7 cellular contexts compared by ENCODE assay signal in the genomic region with DNA sequence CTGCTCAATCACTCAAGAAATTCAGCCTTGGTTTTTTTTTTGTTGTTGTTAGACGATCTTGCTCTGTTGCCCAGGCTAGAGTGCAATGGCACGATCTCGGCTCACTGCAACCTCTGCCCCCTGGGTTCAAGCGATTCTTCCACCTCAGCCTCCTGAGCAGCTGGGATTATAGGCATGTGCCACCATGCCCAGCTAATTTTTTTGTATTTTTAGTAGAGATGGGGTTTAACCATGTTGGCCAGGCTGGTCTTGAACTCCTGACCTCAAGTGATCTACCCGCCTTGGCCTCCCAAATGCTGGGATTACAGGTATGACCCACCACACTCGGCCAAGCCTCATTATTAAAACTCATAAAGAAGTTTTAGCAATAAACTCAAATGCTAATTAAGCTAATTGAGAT. TPM values are rescaled to one million over a fixed set of nuclear protein-coding genes. Genes with fewer than 3 reads are reported as not detected.
DNase-seq lines count a peak whose midpoint lies in the region; FAIRE-seq and TF ChIP-seq lines count a peak whose summit lies in the region.
"Not testable (repeated sequence)": the region's sequence is repeated elsewhere in the genome, so short reads cannot be mapped to it uniquely, and the experiment has no call there.

No MANE protein-coding gene starts in this region.

- H3K27me3 Mint-ChIP-seq in CD14-positive monocyte (ENCODE audit: low read depth in 3 of 3); activated CD4-positive, alpha-beta memory T cell treated with anti-CD3 and anti-CD28 coated beads for 36 hours; activated naive CD4-positive, alpha-beta T cell treated with anti-CD3 and anti-CD28 coated beads for 36 hours (ENCODE audit: low read depth): not testable (repeated sequence)

- CTCF ChIA-PET in RWPE1 (lab: Yijun Ruan, JAX): not testable (repeated sequence)
- CTCF ChIA-PET in activated CD4-positive, alpha-beta memory T cell treated with anti-CD3 and anti-CD28 coated beads for 36 hours (lab: Charles Lee): interaction anchor here (2.0 kb wide), 1 partner anchor 17 kb away, joined by 7 read pairs; no protein-coding TSS in a partner anchor
- CTCF ChIA-PET in activated naive CD4-positive, alpha-beta T cell treated with anti-CD3 and anti-CD28 coated beads for 36 hours (lab: Charles Lee): interaction anchor here (1.6 kb wide), 1 partner anchor 17 kb away, joined by 10 read pairs; no protein-coding TSS in a partner anchor
- CTCF ChIA-PET in H1 (lab: Charles Lee; ENCODE audit: partially characterized antibody): interaction anchor here (0.8 to 4.6 kb wide), 4 partner anchors 13 to 141 kb away, joined by 3 to 19 read pairs (median 5); no protein-coding TSS in a partner anchor

- not testable (repeated sequence) for H2BK120ac ChIP-seq in H1 (replicated peaks; ENCODE audit: low read depth, low read length)

- not testable (repeated sequence) for FAIRE-seq in H1 (lab: Jason Lieb, UNC)

- TF ChIP-seq POLR2A in H1 (IDR thresholded peaks at IDR 0.05; ENCODE audit: control extremely low read depth in 1 of 2, low read depth in 2 of 2, low read length in 2 of 2): not testable (repeated sequence)

- not testable (repeated sequence) for H4K8ac ChIP-seq in H1 (ENCODE audit: extremely low read depth, insufficient read depth, low read length)

- not testable (repeated sequence) for H3K23ac ChIP-seq in H1 (ENCODE audit: insufficient read length)

- peaks cover 78 to 95% of the 10 kb centered on the region in 2 donors for H3K36me3 Mint-ChIP-seq in CD14-positive monocyte
- H3K36me3 Mint-ChIP-seq in activated CD4-positive, alpha-beta memory T cell treated with anti-CD3 and anti-CD28 coated beads for 36 hours: peaks cover 72% of the 10 kb centered on the region
- peaks cover 72% of the 10 kb centered on the region for H3K36me3 Mint-ChIP-seq in activated naive CD4-positive, alpha-beta T cell treated with anti-CD3 and anti-CD28 coated beads for 36 hours (ENCODE audit: low read depth)

- intact Hi-C loops in CD14-positive monocyte (cut with micrococcal nuclease); activated CD4-positive, alpha-beta memory T cell treated with anti-CD3 and anti-CD28 coated beads for 36 hours (cut with micrococcal nuclease); activated naive CD4-positive, alpha-beta T cell treated with anti-CD3 and anti-CD28 coated beads for 36 hours (cut with micrococcal nuclease): not testable (repeated sequence)

- H3K18ac ChIP-seq in H1 (ENCODE audit: extremely low read depth, low read length): not testable (repeated sequence)

- not testable (repeated sequence) for H4K5ac ChIP-seq in H1 (ENCODE audit: insufficient read length, low read depth, low read length)

- H3K9me3 Mint-ChIP-seq in CD14-positive monocyte; activated CD4-positive, alpha-beta memory T cell treated with anti-CD3 and anti-CD28 coated beads for 36 hours; activated naive CD4-positive, alpha-beta T cell treated with anti-CD3 and anti-CD28 coated beads for 36 hours: not testable (repeated sequence)

- not testable (repeated sequence) for H2AK5ac ChIP-seq in H1 (ENCODE audit: low read depth, low read length)

- not testable (repeated sequence) for H3K4me3 ChIP-seq in HL-60 (replicated peaks; ENCODE audit: insufficient read depth, low read length); H1 (ENCODE audit: extremely low read depth in 1 of 4, insufficient read depth in 2 of 4, low read depth in 3 of 4, low read length in 4 of 4); neutrophil (ENCODE audit: low read depth in 1 of 2, low read length in 1 of 2)

- not testable (repeated sequence) for H3K79me1 ChIP-seq in H1 (ENCODE audit: low read depth, low read length)

- H2BK12ac ChIP-seq in H1 (ENCODE audit: low read depth, low read length): not testable (repeated sequence)

- H3K36me3 ChIP-seq in H1 (ENCODE audit: control insufficient read depth in 2 of 4, insufficient read depth in 4 of 4, low read length in 3 of 4) (peaks cover 40 to 87% (median 69%) of the 10 kb centered on the region in 4 experiments), neutrophil (peaks cover 89% of the 10 kb centered on the region)

- WGBS in H1 (ENCODE audit: extremely low coverage in 1 of 2, insufficient coverage in 1 of 2, insufficient read length in 1 of 2, insufficient replicate concordance in 2 of 2, low coverage in 1 of 2, low lambda C conversion rate in 2 of 2, missing lambda C conversion rate in 1 of 2), 2 experiments: 92% methylated on average over 6 of the region's 6 CpGs; no CpG with 5 or more reads in 1 of the 2 experiments

- H3K4me3 Mint-ChIP-seq in CD14-positive monocyte; activated CD4-positive, alpha-beta memory T cell treated with anti-CD3 and anti-CD28 coated beads for 36 hours; activated naive CD4-positive, alpha-beta T cell treated with anti-CD3 and anti-CD28 coated beads for 36 hours: not testable (repeated sequence)

- not testable (repeated sequence) for H3K4me2 ChIP-seq in H1 (ENCODE audit: insufficient read depth in 1 of 2, low read depth in 2 of 2, low read length in 2 of 2)

- not testable (repeated sequence) for H3K56ac ChIP-seq in H1 (replicated peaks; ENCODE audit: insufficient read length, low read depth, low read length)

- not testable (repeated sequence) for H3K4ac ChIP-seq in H1 (replicated peaks; ENCODE audit: insufficient read length, low read depth, low read length)

- H3K4me1 Mint-ChIP-seq in CD14-positive monocyte: peaks cover 16% of the 10 kb centered on the region
- H3K4me1 Mint-ChIP-seq in activated CD4-positive, alpha-beta memory T cell treated with anti-CD3 and anti-CD28 coated beads for 36 hours (ENCODE audit: low read depth); activated naive CD4-positive, alpha-beta T cell treated with anti-CD3 and anti-CD28 coated beads for 36 hours (ENCODE audit: low read depth): not testable (repeated sequence)

- not testable (repeated sequence) for H3K23me2 ChIP-seq in H1 (ENCODE audit: low read depth, low read length)

- H2AFZ ChIP-seq in H1 (ENCODE audit: low read length): not testable (repeated sequence)

- H3K79me2 ChIP-seq in H1 (ENCODE audit: control insufficient read depth in 1 of 2, insufficient read depth in 2 of 2, low read length in 2 of 2): not testable (repeated sequence)

- POLR2A ChIA-PET in RWPE1 (lab: Yijun Ruan, JAX; ENCODE audit: low non-redundant PET); activated CD4-positive, alpha-beta memory T cell treated with anti-CD3 and anti-CD28 coated beads for 36 hours (lab: Charles Lee): not testable (repeated sequence)
- POLR2A ChIA-PET in H1 (lab: Charles Lee; ENCODE audit: partially characterized antibody): interaction anchor here (1.8 kb wide), 2 partner anchors 10 to 26 kb away, joined by 4 to 7 read pairs; no protein-coding TSS in a partner anchor

- not testable (repeated sequence) for H4K91ac ChIP-seq in H1 (replicated peaks; ENCODE audit: insufficient read length, low read length)

- H3K4me1 ChIP-seq in H1 (replicated peaks in 1 of 4; ENCODE audit: control insufficient read depth in 3 of 4, insufficient read depth in 4 of 4, low read length in 3 of 4): not testable (repeated sequence)
- H3K4me1 ChIP-seq in neutrophil (ENCODE audit: control insufficient read depth in 1 of 2, insufficient read depth in 1 of 2, low read depth in 1 of 2, low read length in 1 of 2): peaks cover 0 to 10% of the 10 kb centered on the region in 2 experiments

- not testable (repeated sequence) for DNase-seq in CD14-positive monocyte (ENCODE audit: low spot score); HL-60 (ENCODE audit: low read depth in 1 of 2, low spot score in 1 of 2); RWPE1 (ENCODE audit: low spot score); activated CD4-positive, alpha-beta memory T cell treated with anti-CD3 and anti-CD28 coated beads for 36 hours; activated naive CD4-positive, alpha-beta T cell treated with anti-CD3 and anti-CD28 coated beads for 36 hours; H1 (ENCODE audit: low read depth in 1 of 2, low spot score in 2 of 2)

- H3K27me3 ChIP-seq in HL-60 (ENCODE audit: insufficient read depth, poor library complexity, severe bottlenecking); H1 (replicated peaks in 1 of 4; ENCODE audit: control insufficient read depth in 3 of 4, extremely low read depth in 1 of 4, insufficient read depth in 3 of 4, low read length in 3 of 4); neutrophil: not testable (repeated sequence)

- H3K27ac ChIP-seq in HL-60 (replicated peaks) (peak overlapping the region; percentile 28), RWPE1 (peak overlapping the region; percentile 27; the same call in 1 of the 2 replicates), H1 (ENCODE audit: low read depth, low read length) (peak overlapping the region; percentile 68; the same call in 1 of the 2 replicates), neutrophil (peak overlapping the region; percentile 54)

- peak overlapping the region; percentile 91 to 98 (median 96) for H3K27ac Mint-ChIP-seq in CD14-positive monocyte
- peak overlapping the region; percentile 23 for H3K27ac Mint-ChIP-seq in activated CD4-positive, alpha-beta memory T cell treated with anti-CD3 and anti-CD28 coated beads for 36 hours
- H3K27ac Mint-ChIP-seq in activated naive CD4-positive, alpha-beta T cell treated with anti-CD3 and anti-CD28 coated beads for 36 hours: peak overlapping the region; percentile 18

- H3K14ac ChIP-seq in H1 (ENCODE audit: insufficient read length): not testable (repeated sequence)

- H3K9me3 ChIP-seq in H1 (ENCODE audit: insufficient read depth in 2 of 2, low read depth in 1 of 2, low read length in 1 of 2); neutrophil: not testable (repeated sequence)

- not testable (repeated sequence) for H2BK5ac ChIP-seq in H1 (ENCODE audit: low read depth, low read length)

- not testable (repeated sequence) for TF ChIP-seq CTCF in CD14-positive monocyte (IDR thresholded peaks at IDR 0.05); HL-60 (IDR thresholded peaks at IDR 0.05; ENCODE audit: insufficient read depth, low read length); RWPE1 (conservative IDR thresholded peaks at IDR 0.05; ENCODE audit: low read depth); H1 (IDR thresholded peaks at IDR 0.05; ENCODE audit: control extremely low read depth in 1 of 3, insufficient read depth in 1 of 3, low read depth in 1 of 3, low read length in 3 of 3); neutrophil (IDR thresholded peaks at IDR 0.05)

- not testable (repeated sequence) for H4K20me1 ChIP-seq in H1 (replicated peaks in 1 of 2; ENCODE audit: control insufficient read depth in 1 of 2, insufficient read depth in 2 of 2, low read length in 2 of 2)

- H2BK15ac ChIP-seq in H1 (ENCODE audit: low read length): not testable (repeated sequence)

- not testable (repeated sequence) for H3K9ac ChIP-seq in H1 (replicated peaks in 1 of 4; ENCODE audit: extremely low read depth in 1 of 4, low read depth in 3 of 4, low read length in 3 of 4)

- not testable (repeated sequence) for H2BK20ac ChIP-seq in H1 (ENCODE audit: low read length)

- not testable (repeated sequence) for TF ChIP-seq EP300 in H1 (IDR thresholded peaks at IDR 0.05; ENCODE audit: borderline replicate concordance in 1 of 2, low read depth in 2 of 2, low read length in 2 of 2)

- not testable (repeated sequence) for TF ChIP-seq RAD21 in H1 (IDR thresholded peaks at IDR 0.05 in 1 of 2, conservative IDR thresholded peaks at IDR 0.05 in 1 of 2; ENCODE audit: low read depth in 2 of 2, low read length in 2 of 2)

RNA-seq across cellular contexts. Expression of a gene that starts 25.5 kb away (rescaled TPM):
- 1 to 10 TPM; 6.6 to 7.9 TPM for polyA plus RNA-seq in CD14-positive monocyte
- total RNA-seq in activated CD4-positive, alpha-beta memory T cell treated with anti-CD3 and anti-CD28 coated beads for 36 hours: 100 to 1,000 TPM; 341 to 347 TPM
- total RNA-seq in activated naive CD4-positive, alpha-beta T cell treated with anti-CD3 and anti-CD28 coated beads for 36 hours: 100 to 1,000 TPM; 436 to 442 TPM
- 146 and 161 TPM in 2 replicates for total RNA-seq in H1 (2021; fragmentation: NEBNext Ultra II Directional; extraction: Animal tissue kit (Norgen Biotek cat#: 25700))
- polyA plus RNA-seq in H1 (2011; rRNA removed): 19.3 and 67.3 TPM in 2 replicates
- 38.7 TPM for polyA plus RNA-seq in H1 (2011; cell fraction: cytosol; rRNA removed)
- 39.2 TPM for polyA plus RNA-seq in H1 (2011; cell fraction: nucleus; rRNA removed)
- 111 to 150 TPM (median 125 TPM) in 4 replicates for polyA plus RNA-seq in H1 (2012, experiment 1 of 2)
- polyA plus RNA-seq in H1 (2012, experiment 2 of 2): 9.4 TPM
- 108 TPM for polyA plus RNA-seq in H1 (2013, experiment 1 of 2)
- 103 TPM for polyA plus RNA-seq in H1 (2013, experiment 2 of 2)
- polyA minus RNA-seq in H1 (2011; rRNA and poly(A)+ RNA removed): 139 and 420 TPM in 2 replicates
- polyA minus RNA-seq in H1 (2011; cell fraction: cytosol; rRNA and poly(A)+ RNA removed): 116 TPM
- 156 TPM for polyA minus RNA-seq in H1 (2011; cell fraction: nucleus; rRNA and poly(A)+ RNA removed)

Comparison
In these comparisons a context has a peak if more than half of its experiments do, and no peak if none do; other contexts are left out.
1. H3K27ac Mint-ChIP-seq: peak in every context shown above with its lines; median percentile 96 in CD14-positive monocyte; 23 in activated CD4-positive, alpha-beta memory T cell treated with anti-CD3 and anti-CD28 coated beads for 36 hours; 18 in activated naive CD4-positive, alpha-beta T cell treated with anti-CD3 and anti-CD28 coated beads for 36 hours.